ENCODE assay signal across 21 cellular contexts in genomic region chr12:129727100-129727499, GRCh38.
"Had no signal": no experiment of that assay in that cellular context is flagged by ENCODE, and none has a peak within 500 bp of the region (broad histone marks: within the 10 kb centered on the region; RNA-seq: fewer than 3 reads in every experiment).

No MANE protein-coding gene starts in this region.

- H3K27me3 ChIP-seq: MG63, SJSA1 had no signal

- H3K4me3 ChIP-seq: MG63, SJSA1, SK-N-MC had no signal

- H3K36me3 ChIP-seq: MG63, SJSA1 had no signal

- H3K4me1 ChIP-seq: SJSA1 had no signal

- DNase-seq: Karpas-422, KG1, MG63, NCI-H1092, NCI-H1105 treated with DMSO at 0.1 percent for 48 hours, NCI-H1417 treated with DMSO at 0.1 percent for 48 hours, NCI-H146, NCI-H1694 treated with DMSO at 0.1 percent for 48 hours, NCI-H1930, NCI-H2081, NCI-H2107, NCI-H2171 treated with DMSO at 0.1 percent for 48 hours, NCI-H446, NCI-H510A, NCI-H524 treated with DMSO at 0.1 percent for 48 hours, NCI-H82, Right ventricle myocardium superior, RPMI8226, SIG-M5 had no signal

- H3K9me3 ChIP-seq: MG63 had no signal

- H3K27ac ChIP-seq: SJSA1, SK-N-MC had no signal
